ENCODE assay signal across 8 cellular contexts in genomic region chr4:77959566-77960338, GRCh38.
DNase-seq lines count a peak whose midpoint lies in the region; ATAC-seq, FAIRE-seq and TF ChIP-seq lines count a peak whose summit lies in the region.

No MANE protein-coding gene starts in this region.

- no peaks in the 10 kb centered on the region for H3K79me2 ChIP-seq in smooth muscle cell (ENCODE audit: low read depth)

- TF ChIP-seq CTCF in VCaP (conservative IDR thresholded peaks at IDR 0.05): peak; percentile 92
- TF ChIP-seq CTCF in left ventricle myocardium inferior (IDR thresholded peaks at IDR 0.05; ENCODE audit: borderline replicate concordance): peak; percentile 74
- TF ChIP-seq CTCF in smooth muscle cell (IDR thresholded peaks at IDR 0.05; ENCODE audit: borderline replicate concordance, insufficient read depth, poor library complexity, severe bottlenecking): peak; percentile 70

- FAIRE-seq in GM18507 (lab: Jason Lieb, UNC): peak; percentile 62

- H3K4me3 ChIP-seq in left ventricle myocardium inferior (peak overlapping the region; percentile 28), smooth muscle cell (peak overlapping the region; percentile 29)

- no peaks in the 10 kb centered on the region for H3F3A ChIP-seq in smooth muscle cell (ENCODE audit: low read depth)

- H4K20me1 ChIP-seq in smooth muscle cell (ENCODE audit: low read depth): no peaks in the 10 kb centered on the region

- no peaks in the 10 kb centered on the region for H3K4me1 ChIP-seq in left ventricle myocardium inferior
- H3K4me1 ChIP-seq in smooth muscle cell (ENCODE audit: low read depth): no peaks in the 10 kb centered on the region

- ATAC-seq in GM21515 (IDR thresholded peaks at IDR 0.05; ENCODE audit: unreplicated experiment): no peak

- no peak overlapping the region for H3K9ac ChIP-seq in smooth muscle cell (ENCODE audit: low read depth)

- peaks cover 16% of the 10 kb centered on the region for H3K4me1 Mint-ChIP-seq in activated naive CD8-positive, alpha-beta T cell treated with anti-CD3 and anti-CD28 coated beads for 36 hours

- no peaks in the 10 kb centered on the region for H3K27me3 ChIP-seq in left ventricle myocardium inferior (ENCODE audit: low read depth)
- no peaks in the 10 kb centered on the region for H3K27me3 ChIP-seq in smooth muscle cell (ENCODE audit: low read depth)

- H3K27me3 Mint-ChIP-seq in activated naive CD8-positive, alpha-beta T cell treated with anti-CD3 and anti-CD28 coated beads for 36 hours: no peaks in the 10 kb centered on the region

- WGBS in smooth muscle cell (ENCODE audit: low lambda C conversion rate): 62% methylated on average over 6 of the region's 6 CpGs

- no peak overlapping the region for H2AFZ ChIP-seq in smooth muscle cell (ENCODE audit: low read depth)

- no peak overlapping the region for H3K27ac Mint-ChIP-seq in activated naive CD8-positive, alpha-beta T cell treated with anti-CD3 and anti-CD28 coated beads for 36 hours

- H3K9me3 Mint-ChIP-seq in activated naive CD8-positive, alpha-beta T cell treated with anti-CD3 and anti-CD28 coated beads for 36 hours: no peaks in the 10 kb centered on the region

- peak overlapping the region; percentile 60 for H3K4me2 ChIP-seq in smooth muscle cell

- H3K9me3 ChIP-seq in left ventricle myocardium inferior (replicated peaks): no peaks in the 10 kb centered on the region
- no peaks in the 10 kb centered on the region for H3K9me3 ChIP-seq in smooth muscle cell (replicated peaks; ENCODE audit: low read depth)

- intact Hi-C loops in left ventricle myocardium inferior (cut with micrococcal nuclease): loop anchor here (10.0 kb wide), 1 partner anchor 555 kb away; no protein-coding TSS in a partner anchor

- no peak overlapping the region for H3K27ac ChIP-seq in VCaP
- no peak overlapping the region for H3K27ac ChIP-seq in left ventricle myocardium inferior (replicated peaks)
- no peak overlapping the region for H3K27ac ChIP-seq in smooth muscle cell (ENCODE audit: low read depth)

- H3K36me3 ChIP-seq in left ventricle myocardium inferior: peaks cover 4% of the 10 kb centered on the region
- H3K36me3 ChIP-seq in smooth muscle cell (ENCODE audit: low read depth): no peaks in the 10 kb centered on the region

- peaks cover 2% of the 10 kb centered on the region for H3K36me3 Mint-ChIP-seq in activated naive CD8-positive, alpha-beta T cell treated with anti-CD3 and anti-CD28 coated beads for 36 hours

- peak; percentile 20 for DNase-seq in AG08396 (ENCODE audit: low spot score)
- peak; percentile 11 for DNase-seq in GM18507 (ENCODE audit: extremely low spot score, insufficient read length, low read depth)
- peak; percentile 36 for DNase-seq in NCI-H1694 (lab: John Stamatoyannopoulos, UW)
- DNase-seq in left ventricle myocardium inferior: no peak
- DNase-seq in smooth muscle cell (lab: John Stamatoyannopoulos, UW; ENCODE audit: unreplicated experiment): no peak
- no peak for DNase-seq in activated naive CD8-positive, alpha-beta T cell treated with anti-CD3 and anti-CD28 coated beads for 36 hours

- no peak overlapping the region for H3K4me3 Mint-ChIP-seq in activated naive CD8-positive, alpha-beta T cell treated with anti-CD3 and anti-CD28 coated beads for 36 hours

Comparison
In these comparisons a context has a peak if more than half of its experiments do, and no peak if none do; other contexts are left out.
1. DNase-seq: peak in AG08396 (single experiment), GM18507 (single experiment) and NCI-H1694 (single experiment); none in left ventricle myocardium inferior (single experiment), smooth muscle cell (single experiment) and activated naive CD8-positive, alpha-beta T cell treated with anti-CD3 and anti-CD28 coated beads for 36 hours (single experiment).
2. Peak in every context shown above with its lines, with median percentiles within 50 percentile points of each other: CTCF ChIP-seq.